ENCODE assay signal across 9 cellular contexts in the genomic region with DNA sequence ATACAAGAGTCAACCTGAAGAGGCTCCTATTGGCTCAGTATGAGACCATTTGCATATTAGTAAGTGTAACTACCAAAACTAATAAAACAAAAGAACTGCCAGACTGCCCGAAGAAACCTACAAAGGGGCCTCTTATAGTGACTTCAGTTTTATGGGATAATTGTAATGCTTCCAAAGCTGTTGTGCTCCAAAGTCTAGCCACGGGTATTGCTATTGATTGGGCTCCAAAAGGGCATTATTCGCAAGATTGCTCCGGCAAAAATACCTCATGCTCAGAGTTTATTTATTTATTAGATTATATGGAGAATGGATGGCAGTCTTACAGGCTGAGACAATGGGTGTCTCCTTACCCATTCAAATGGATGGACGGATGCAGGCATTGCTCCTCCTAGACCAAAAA.
"Had no signal": no experiment of that assay in that cellular context is flagged by ENCODE, and none has a peak within 500 bp of the region (broad histone marks: within the 10 kb centered on the region; RNA-seq: fewer than 3 reads in every experiment).

No MANE protein-coding gene starts in this region.

- H3K4me3 Mint-ChIP-seq: H9, IgD-negative memory B cell had no signal

- H3K9ac ChIP-seq: GM23248, KMS-11 had no signal

- FAIRE-seq: H1, H54, HTR-8/SVneo had no signal

- DNase-seq: GM23248, H9, HCEC 1CT, KBM-7 had no signal

- H3K4me1 Mint-ChIP-seq: IgD-negative memory B cell had no signal

- H3K4me2 ChIP-seq: KMS-11 had no signal

- H3K27ac Mint-ChIP-seq: H9, IgD-negative memory B cell had no signal

- H3K27ac ChIP-seq: GM23248, KMS-11 had no signal

- H2AFZ ChIP-seq: GM23248 had no signal

- H3K9me3 Mint-ChIP-seq: H9, IgD-negative memory B cell had no signal

- H3K4me3 ChIP-seq: GM23248 had no signal
